1 cellular context compared by ENCODE assay signal in the genomic region with DNA sequence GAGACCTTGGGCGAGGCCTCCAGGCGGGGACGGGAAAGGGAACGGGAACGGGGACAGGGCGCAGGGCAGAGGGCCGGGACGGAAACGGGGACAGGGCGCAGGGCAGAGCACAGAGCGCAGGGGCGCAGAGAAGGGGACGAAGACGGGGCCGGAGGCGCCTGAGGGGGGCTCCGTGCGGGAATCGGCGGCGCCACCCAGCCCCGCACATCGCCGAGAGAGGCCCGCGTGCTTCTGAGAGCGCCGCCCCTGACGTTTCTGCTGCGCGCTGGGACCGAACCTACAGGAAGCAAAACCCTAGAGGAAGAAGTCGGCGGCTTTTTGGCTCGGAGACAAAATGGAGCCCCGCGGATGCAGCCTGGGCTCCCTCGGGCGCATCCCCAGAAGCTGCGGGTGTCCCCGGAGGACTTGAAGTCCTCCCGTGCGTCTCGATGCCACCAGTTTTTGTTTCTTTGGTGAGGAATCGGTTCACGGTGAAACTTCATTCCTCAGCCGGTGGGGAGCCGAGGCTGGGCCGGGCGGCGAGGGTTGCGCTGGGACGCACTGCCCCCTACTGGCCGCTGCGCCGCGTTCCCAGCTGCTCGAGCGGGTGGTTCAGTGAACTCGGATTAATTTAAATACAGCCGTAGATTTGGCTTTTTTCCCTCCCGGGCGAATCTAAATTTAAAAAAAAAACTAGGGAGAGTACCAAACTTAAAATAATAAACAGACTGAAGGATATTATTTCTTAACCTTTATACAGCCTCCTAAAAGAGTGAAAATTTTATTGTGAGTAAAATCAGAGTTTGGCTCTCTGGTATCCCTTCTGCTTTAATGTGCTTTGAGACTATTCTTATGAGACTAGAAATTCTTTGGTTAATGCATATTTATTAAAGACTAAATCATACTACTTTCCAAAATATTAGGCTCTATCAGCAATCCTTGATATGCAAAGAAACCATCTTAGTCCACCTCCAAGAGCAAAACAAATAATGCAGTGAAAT.
TF ChIP-seq lines count a peak whose summit lies in the region.

No MANE protein-coding gene starts in this region.

TF ChIP-seq in GM12878, 131 proteins besides CTCF, POLR2A, EP300 and RAD21 (continued from another document and continues in another):
- no peak for TF ChIP-seq CUX1 (IDR thresholded peaks at IDR 0.05; ENCODE audit: insufficient replicate concordance, low read depth, low read length)
- no peak for TF ChIP-seq REST (IDR thresholded peaks at IDR 0.05; ENCODE audit: low read depth, low read length)
- no peak for TF ChIP-seq RCOR1 (conservative IDR thresholded peaks at IDR 0.05; ENCODE audit: low read depth, low read length)
- TF ChIP-seq ZNF217 (IDR thresholded peaks at IDR 0.05) = no peak
- no peak for TF ChIP-seq ZZZ3 (IDR thresholded peaks at IDR 0.05; ENCODE audit: control insufficient read depth, insufficient read length, low read depth)
- TF ChIP-seq MTA3 (IDR thresholded peaks at IDR 0.05; ENCODE audit: borderline replicate concordance, low read length) = no peak
- no peak for TF ChIP-seq IKZF2 (IDR thresholded peaks at IDR 0.05)
- TF ChIP-seq, protein P1, sequence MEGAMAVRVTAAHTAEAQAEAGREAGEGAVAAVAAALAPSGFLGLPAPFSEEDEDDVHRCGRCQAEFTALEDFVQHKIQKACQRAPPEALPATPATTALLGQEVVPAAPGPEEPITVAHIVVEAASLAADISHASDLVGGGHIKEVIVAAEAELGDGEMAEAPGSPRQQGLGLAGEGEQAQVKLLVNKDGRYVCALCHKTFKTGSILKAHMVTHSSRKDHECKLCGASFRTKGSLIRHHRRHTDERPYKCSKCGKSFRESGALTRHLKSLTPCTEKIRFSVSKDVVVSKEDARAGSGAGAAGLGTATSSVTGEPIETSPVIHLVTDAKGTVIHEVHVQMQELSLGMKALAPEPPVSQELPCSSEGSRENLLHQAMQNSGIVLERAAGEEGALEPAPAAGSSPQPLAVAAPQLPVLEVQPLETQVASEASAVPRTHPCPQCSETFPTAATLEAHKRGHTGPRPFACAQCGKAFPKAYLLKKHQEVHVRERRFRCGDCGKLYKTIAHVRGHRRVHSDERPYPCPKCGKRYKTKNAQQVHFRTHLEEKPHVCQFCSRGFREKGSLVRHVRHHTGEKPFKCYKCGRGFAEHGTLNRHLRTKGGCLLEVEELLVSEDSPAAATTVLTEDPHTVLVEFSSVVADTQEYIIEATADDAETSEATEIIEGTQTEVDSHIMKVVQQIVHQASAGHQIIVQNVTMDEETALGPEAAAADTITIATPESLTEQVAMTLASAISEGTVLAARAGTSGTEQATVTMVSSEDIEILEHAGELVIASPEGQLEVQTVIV (IDR thresholded peaks at IDR 0.05; ENCODE audit: borderline replicate concordance, partially characterized antibody) = no peak
- TF ChIP-seq, protein P2, sequence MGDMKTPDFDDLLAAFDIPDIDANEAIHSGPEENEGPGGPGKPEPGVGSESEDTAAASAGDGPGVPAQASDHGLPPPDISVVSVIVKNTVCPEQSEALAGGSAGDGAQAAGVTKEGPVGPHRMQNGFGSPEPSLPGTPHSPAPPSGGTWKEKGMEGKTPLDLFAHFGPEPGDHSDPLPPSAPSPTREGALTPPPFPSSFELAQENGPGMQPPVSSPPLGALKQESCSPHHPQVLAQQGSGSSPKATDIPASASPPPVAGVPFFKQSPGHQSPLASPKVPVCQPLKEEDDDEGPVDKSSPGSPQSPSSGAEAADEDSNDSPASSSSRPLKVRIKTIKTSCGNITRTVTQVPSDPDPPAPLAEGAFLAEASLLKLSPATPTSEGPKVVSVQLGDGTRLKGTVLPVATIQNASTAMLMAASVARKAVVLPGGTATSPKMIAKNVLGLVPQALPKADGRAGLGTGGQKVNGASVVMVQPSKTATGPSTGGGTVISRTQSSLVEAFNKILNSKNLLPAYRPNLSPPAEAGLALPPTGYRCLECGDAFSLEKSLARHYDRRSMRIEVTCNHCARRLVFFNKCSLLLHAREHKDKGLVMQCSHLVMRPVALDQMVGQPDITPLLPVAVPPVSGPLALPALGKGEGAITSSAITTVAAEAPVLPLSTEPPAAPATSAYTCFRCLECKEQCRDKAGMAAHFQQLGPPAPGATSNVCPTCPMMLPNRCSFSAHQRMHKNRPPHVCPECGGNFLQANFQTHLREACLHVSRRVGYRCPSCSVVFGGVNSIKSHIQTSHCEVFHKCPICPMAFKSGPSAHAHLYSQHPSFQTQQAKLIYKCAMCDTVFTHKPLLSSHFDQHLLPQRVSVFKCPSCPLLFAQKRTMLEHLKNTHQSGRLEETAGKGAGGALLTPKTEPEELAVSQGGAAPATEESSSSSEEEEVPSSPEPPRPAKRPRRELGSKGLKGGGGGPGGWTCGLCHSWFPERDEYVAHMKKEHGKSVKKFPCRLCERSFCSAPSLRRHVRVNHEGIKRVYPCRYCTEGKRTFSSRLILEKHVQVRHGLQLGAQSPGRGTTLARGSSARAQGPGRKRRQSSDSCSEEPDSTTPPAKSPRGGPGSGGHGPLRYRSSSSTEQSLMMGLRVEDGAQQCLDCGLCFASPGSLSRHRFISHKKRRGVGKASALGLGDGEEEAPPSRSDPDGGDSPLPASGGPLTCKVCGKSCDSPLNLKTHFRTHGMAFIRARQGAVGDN (IDR thresholded peaks at IDR 0.05) = no peak
- TF ChIP-seq RAD51 (IDR thresholded peaks at IDR 0.05) = no peak
- TF ChIP-seq PAX8 (IDR thresholded peaks at IDR 0.05) = no peak
- peak; percentile 19; the same call in 1 of the 2 replicates for TF ChIP-seq TBL1XR1 (IDR thresholded peaks at IDR 0.05; ENCODE audit: low read depth, low read length)
- no peak for TF ChIP-seq NKRF (conservative IDR thresholded peaks at IDR 0.05)
- no peak for TF ChIP-seq SUPT20H (IDR thresholded peaks at IDR 0.05; ENCODE audit: borderline replicate concordance, control insufficient read depth, low read depth, low read length)
- no peak for TF ChIP-seq ATF3 (IDR thresholded peaks at IDR 0.05; ENCODE audit: borderline replicate concordance, extremely low read depth, low read depth, low read length)
- no peak for TF ChIP-seq SUZ12 (IDR thresholded peaks at IDR 0.05; ENCODE audit: unreplicated experiment)
- TF ChIP-seq ZSCAN29 (IDR thresholded peaks at IDR 0.05) = peak; percentile 62; the same call in 1 of the 2 replicates
- no peak for TF ChIP-seq SKIL (IDR thresholded peaks at IDR 0.05; ENCODE audit: low read depth, poor library complexity, severe bottlenecking)
- no peak for TF ChIP-seq ZBTB4 (CRISPR knock-in tag; IDR thresholded peaks at IDR 0.05)
- TF ChIP-seq YBX1 (IDR thresholded peaks at IDR 0.05) = no peak
- no peak for TF ChIP-seq CHD1 (IDR thresholded peaks at IDR 0.05; ENCODE audit: low read depth, low read length)
